13 cellular contexts compared by ENCODE assay signal in the genomic region with DNA sequence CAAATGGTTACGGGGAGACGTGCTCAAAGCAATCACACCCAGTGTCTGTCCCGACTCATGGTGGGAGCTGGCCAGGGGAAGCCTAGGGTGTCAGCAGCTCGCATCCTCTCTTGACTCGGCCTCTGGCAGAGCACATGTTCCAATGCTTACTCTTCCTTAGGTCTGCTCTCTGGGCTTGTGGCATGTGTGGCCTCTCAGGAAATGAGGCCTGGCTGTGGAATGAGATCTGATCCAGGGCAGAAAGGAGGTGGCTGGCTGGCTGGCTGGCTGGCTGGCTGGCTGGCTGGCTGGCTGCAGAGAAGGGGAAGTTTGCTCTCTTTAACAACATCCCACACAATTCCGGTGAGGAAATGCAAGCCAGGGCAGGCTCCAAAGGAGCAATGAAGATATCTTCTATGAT.
DNase-seq lines count a peak whose midpoint lies in the region; ATAC-seq, FAIRE-seq and TF ChIP-seq lines count a peak whose summit lies in the region.
"Had no signal": no experiment of that assay in that cellular context is flagged by ENCODE, and none has a peak within 500 bp of the region (broad histone marks: within the 10 kb centered on the region; RNA-seq: fewer than 3 reads in every experiment).

No MANE protein-coding gene starts in this region.

- no peak overlapping the region for H3K4me3 Mint-ChIP-seq in activated CD8-positive, alpha-beta T cell treated with anti-CD3 and anti-CD28 coated beads for 36 hours
- H3K4me3 Mint-ChIP-seq: activated T-helper 17 cell treated with anti-CD3 and anti-CD28 coated beads, Interleukin-2, amount 50 U/mL, for 72 hours had no signal

- H3K4me1 Mint-ChIP-seq in activated CD8-positive, alpha-beta T cell treated with anti-CD3 and anti-CD28 coated beads for 36 hours (ENCODE audit: low read depth) = no peaks in the 10 kb centered on the region
- H3K4me1 Mint-ChIP-seq: activated T-helper 17 cell treated with anti-CD3 and anti-CD28 coated beads, Interleukin-2, amount 50 U/mL, for 72 hours had no signal

- H3K27ac ChIP-seq in thoracic aorta = peak overlapping the region in 1 of 2 donors; percentile 71

- H3K4me3 ChIP-seq in bronchial epithelial cell (ENCODE audit: low read depth, low read length) = no peak overlapping the region
- H3K4me3 ChIP-seq in thoracic aorta = no peak overlapping the region
- H3K4me3 ChIP-seq: coronary artery had no signal

- POLR2A ChIA-PET in activated CD8-positive, alpha-beta T cell treated with anti-CD3 and anti-CD28 coated beads for 36 hours (lab: Charles Lee) = no interaction called here

- DNase-seq in HS-5 (ENCODE audit: low read depth) (peak; percentile 9), bronchial epithelial cell (ENCODE audit: low read depth) (peak; percentile 83), left ventricle myocardium superior (peak; percentile 54), thoracic aorta (ENCODE audit: low spot score) (no peak)
- no peak for DNase-seq in stimulated activated CD4-positive, alpha-beta T cell treated with anti-CD3 and anti-CD28 coated beads, Interleukin-4, amount 100 ng/mL, for 1 hour
- DNase-seq in activated CD8-positive, alpha-beta T cell treated with anti-CD3 and anti-CD28 coated beads for 36 hours = no peak
- DNase-seq: DMS153, H7, NCI-H1105 had no signal

- FAIRE-seq in bronchial epithelial cell (lab: Jason Lieb, UNC) = no peak
- FAIRE-seq: TTC549 had no signal

- H3K4me1 ChIP-seq in thoracic aorta (ENCODE audit: control insufficient read depth in 1 of 2, low read depth in 2 of 2) = peaks cover 12 to 20% of the 10 kb centered on the region in 2 donors

- intact Hi-C loops in left ventricle myocardium superior (cut with micrococcal nuclease) = no loop called here
- intact Hi-C loops in activated CD8-positive, alpha-beta T cell treated with anti-CD3 and anti-CD28 coated beads for 36 hours (cut with micrococcal nuclease) = no loop called here

- TF ChIP-seq CTCF in bronchial epithelial cell (IDR thresholded peaks at IDR 0.05; ENCODE audit: insufficient read depth, low read length, severe bottlenecking) (no peak), thoracic aorta (IDR thresholded peaks at IDR 0.05) (no peak)
- no peak for TF ChIP-seq CTCF in activated CD8-positive, alpha-beta T cell treated with anti-CD3 and anti-CD28 coated beads for 36 hours (IDR thresholded peaks at IDR 0.05)

- H3K9me3 ChIP-seq in thoracic aorta = no peaks in the 10 kb centered on the region

- CTCF ChIA-PET in activated CD8-positive, alpha-beta T cell treated with anti-CD3 and anti-CD28 coated beads for 36 hours (lab: Charles Lee) = no interaction called here

- H3K36me3 Mint-ChIP-seq in activated CD8-positive, alpha-beta T cell treated with anti-CD3 and anti-CD28 coated beads for 36 hours (ENCODE audit: low read depth) = no peaks in the 10 kb centered on the region

- H3K27me3 Mint-ChIP-seq in activated CD8-positive, alpha-beta T cell treated with anti-CD3 and anti-CD28 coated beads for 36 hours = peaks cover 3% of the 10 kb centered on the region
- H3K27me3 Mint-ChIP-seq: activated T-helper 17 cell treated with anti-CD3 and anti-CD28 coated beads, Interleukin-2, amount 50 U/mL, for 72 hours had no signal

- no peaks in the 10 kb centered on the region for H3K9me3 Mint-ChIP-seq in activated CD8-positive, alpha-beta T cell treated with anti-CD3 and anti-CD28 coated beads for 36 hours
- H3K9me3 Mint-ChIP-seq: activated T-helper 17 cell treated with anti-CD3 and anti-CD28 coated beads, Interleukin-2, amount 50 U/mL, for 72 hours had no signal

- H3K27me3 ChIP-seq in bronchial epithelial cell (ENCODE audit: control insufficient read depth, insufficient read depth, low read length) (no peaks in the 10 kb centered on the region), thoracic aorta (replicated peaks; ENCODE audit: insufficient read depth) (no peaks in the 10 kb centered on the region)

- no peaks in the 10 kb centered on the region for H3K36me3 ChIP-seq in bronchial epithelial cell (ENCODE audit: control insufficient read depth, insufficient read depth, low read length)
- H3K36me3 ChIP-seq in thoracic aorta = no peaks in the 10 kb centered on the region

- no peak overlapping the region for H3K27ac Mint-ChIP-seq in activated CD8-positive, alpha-beta T cell treated with anti-CD3 and anti-CD28 coated beads for 36 hours
- H3K27ac Mint-ChIP-seq: activated T-helper 17 cell treated with anti-CD3 and anti-CD28 coated beads, Interleukin-2, amount 50 U/mL, for 72 hours had no signal

- ATAC-seq in left ventricle myocardium superior (peak; percentile 89), thoracic aorta (ENCODE audit: insufficient number of reproducible peaks, low FRiP score, low read depth) (peak; percentile 68), GM19395 (IDR thresholded peaks at IDR 0.05; ENCODE audit: unreplicated experiment) (no peak)
- ATAC-seq in activated CD8-positive, alpha-beta T cell treated with anti-CD3 and anti-CD28 coated beads for 36 hours = no peak
- ATAC-seq: activated T-helper 17 cell treated with anti-CD3 and anti-CD28 coated beads, Interleukin-2, amount 50 U/mL, for 72 hours had no signal

Comparison
In these comparisons a context has a peak if more than half of its experiments do, and no peak if none do; other contexts are left out.
1. DNase-seq: peak in HS-5 (single experiment), bronchial epithelial cell (single experiment) and left ventricle myocardium superior (single experiment); none in thoracic aorta (single experiment), stimulated activated CD4-positive, alpha-beta T cell treated with anti-CD3 and anti-CD28 coated beads, Interleukin-4, amount 100 ng/mL, for 1 hour (single experiment) and activated CD8-positive, alpha-beta T cell treated with anti-CD3 and anti-CD28 coated beads for 36 hours (single experiment).
2. ATAC-seq: peak in left ventricle myocardium superior (single experiment) and thoracic aorta (single experiment); none in GM19395 (single experiment) and activated CD8-positive, alpha-beta T cell treated with anti-CD3 and anti-CD28 coated beads for 36 hours (single experiment).